ENCODE assay signal across 8 cellular contexts in genomic region chr7:144178380-144179164, GRCh38. TPM values are rescaled to one million over a fixed set of nuclear protein-coding genes. Genes with fewer than 3 reads are reported as not detected.
A peak's percentile ranks its signal among the peaks of the same experiment; 100 is the strongest.
DNase-seq lines count a peak whose midpoint lies in the region; ATAC-seq and TF ChIP-seq lines count a peak whose summit lies in the region.
"Not testable (repeated sequence)": the region's sequence is repeated elsewhere in the genome, so short reads cannot be mapped to it uniquely, and the experiment has no call there.

No MANE protein-coding gene starts in this region.

- H3K27ac Mint-ChIP-seq in brain: not testable (repeated sequence)

- not testable (repeated sequence) for H3K9me3 ChIP-seq in psoas muscle

- H3K27me3 ChIP-seq in psoas muscle (ENCODE audit: insufficient read depth in 3 of 3, low read length in 2 of 3): not testable (repeated sequence)

- TF ChIP-seq CTCF in brain (conservative IDR thresholded peaks at IDR 0.05): peak; percentile 47 to 66
- TF ChIP-seq CTCF in psoas muscle (IDR thresholded peaks at IDR 0.05): peak; percentile 36

- intact Hi-C loops in left ventricle myocardium superior (cut with micrococcal nuclease); psoas muscle (cut with DNase I): not testable (repeated sequence)

- H3K4me1 Mint-ChIP-seq in brain: not testable (repeated sequence)

- H3K36me3 ChIP-seq in psoas muscle (ENCODE audit: insufficient read depth in 1 of 2, low read depth in 1 of 2): not testable (repeated sequence)

- not testable (repeated sequence) for H3K27me3 Mint-ChIP-seq in brain

- not testable (repeated sequence) for H3K27ac ChIP-seq in psoas muscle

- WGBS in psoas muscle, 3 donors: 41 to 45% (median 44%) methylated on average over 5 to 10 of the region's 10 CpGs

- not testable (repeated sequence) for H3K36me3 Mint-ChIP-seq in brain

- not testable (repeated sequence) for H3K4me3 Mint-ChIP-seq in brain

- ATAC-seq in GM18867 (IDR thresholded peaks at IDR 0.05; ENCODE audit: unreplicated experiment) (peak; percentile 95), HG02610 (IDR thresholded peaks at IDR 0.05; ENCODE audit: unreplicated experiment) (peak; percentile 97), SK-N-SH treated with all-trans-retinoic acid at 6 μM for 48 hours (peak; percentile 94), left ventricle myocardium superior (peak; percentile 55)
- ATAC-seq in psoas muscle: not testable (repeated sequence)

- peak; percentile 4 for DNase-seq in Ammon's horn (ENCODE audit: low spot score)
- DNase-seq in Jurkat, Clone E6-1 (ENCODE audit: low read depth, low spot score): peak; percentile 0
- DNase-seq in left ventricle myocardium superior, psoas muscle: not testable (repeated sequence)

- not testable (repeated sequence) for H3K4me1 ChIP-seq in psoas muscle

- H3K4me3 ChIP-seq in Jurkat, Clone E6-1 (ENCODE audit: low read length); psoas muscle: not testable (repeated sequence)

- H3K9me3 Mint-ChIP-seq in brain: not testable (repeated sequence)

RNA-seq across cellular contexts. Expression of gene CTAGE4, which starts 4.7 kb away (rescaled TPM):
- not detected for polyA plus RNA-seq in Jurkat, Clone E6-1 (2012; ENCODE audit: insufficient read depth, insufficient read length)
- 0.12 TPM for polyA plus RNA-seq in brain (ENCODE audit: insufficient read depth, low read depth, low replicate concordance)
- total RNA-seq in left ventricle myocardium superior: 0.62 TPM
- total RNA-seq in psoas muscle: under 1 TPM in 1 of 4 donors, not detected in 3; 0.15 TPM
- under 1 TPM in 2 of 3 donors, not detected in 1; 0.03 TPM for polyA plus RNA-seq in psoas muscle

RNA-seq across cellular contexts. Expression of gene ARHGEF35, which starts 17.1 kb away (rescaled TPM):
- polyA plus RNA-seq in Jurkat, Clone E6-1 (2012; ENCODE audit: insufficient read depth, insufficient read length): not detected
- polyA plus RNA-seq in brain (ENCODE audit: insufficient read depth, low read depth, low replicate concordance) (0.22 TPM), psoas muscle (under 1 TPM; 0.13 to 0.18 (median 0.13) TPM)
- total RNA-seq in left ventricle myocardium superior (0.94 TPM), psoas muscle (under 1 TPM; 0.15 to 0.34 (median 0.19) TPM)

RNA-seq across cellular contexts. Expression of gene OR2A14, which starts 55.6 kb away (rescaled TPM):
- polyA plus RNA-seq in Jurkat, Clone E6-1 (2012; ENCODE audit: insufficient read depth, insufficient read length): not detected
- polyA plus RNA-seq in brain (ENCODE audit: insufficient read depth, low read depth, low replicate concordance): not detected
- not detected for total RNA-seq in left ventricle myocardium superior
- not detected for total RNA-seq in psoas muscle
- not detected for polyA plus RNA-seq in psoas muscle
